ENCODE assay signal across 8 cellular contexts in genomic region chrX:120475447-120475846, GRCh38. TPM values are rescaled to one million over a fixed set of nuclear protein-coding genes. Genes with fewer than 3 reads are reported as not detected.
DNase-seq lines count a peak whose midpoint lies in the region; TF ChIP-seq lines count a peak whose summit lies in the region.
"Not testable (repeated sequence)": the region's sequence is repeated elsewhere in the genome, so short reads cannot be mapped to it uniquely, and the experiment has no call there.

No MANE protein-coding gene starts in this region.

- not testable (repeated sequence) for H4K8ac ChIP-seq in mesenchymal stem cell (ENCODE audit: low read length)

- not testable (repeated sequence) for H3K27ac Mint-ChIP-seq in CD4-positive, alpha-beta memory T cell; MCF 10A (ENCODE audit: low read depth, unreplicated experiment)

- H3K27me3 Mint-ChIP-seq in CD4-positive, alpha-beta memory T cell = not testable (repeated sequence)
- H3K27me3 Mint-ChIP-seq in MCF 10A (ENCODE audit: insufficient read depth, unreplicated experiment) = peaks cover 13% of the 10 kb centered on the region

- POLR2A ChIA-PET in CD4-positive, alpha-beta memory T cell (lab: Charles Lee; ENCODE audit: partially characterized antibody) = interaction anchor here (0.6 to 1.6 kb wide), 3 partner anchors 11 to 153 kb away, joined by 3 read pairs; no protein-coding TSS in a partner anchor
- POLR2A ChIA-PET in MCF 10A (lab: Yijun Ruan, JAX) = interaction anchor here (0.6 kb wide), 2 partner anchors 156 to 545 kb away, joined by 3 read pairs; no protein-coding TSS in a partner anchor

- H3K79me2 ChIP-seq in GM23248 (ENCODE audit: insufficient read depth) = not testable (repeated sequence)

- not testable (repeated sequence) for H2BK12ac ChIP-seq in mesenchymal stem cell (ENCODE audit: low read length in 2 of 2)

- peak in 3 of 5 donors; percentile 19 to 29 (median 26) for DNase-seq in CD4-positive, alpha-beta memory T cell
- DNase-seq in GM23248 = peak; percentile 45
- DNase-seq in NCI-H2081 (lab: John Stamatoyannopoulos, UW) = peak; percentile 24 to 26
- DNase-seq in SK-MEL-5 (ENCODE audit: low read depth, low spot score) = peak; percentile 26
- DNase-seq in MCF 10A (ENCODE audit: unreplicated experiment) = peak; percentile 41
- peak in 1 of 2 donors; percentile 37 for DNase-seq in foreskin fibroblast
- DNase-seq in mesenchymal stem cell = peak; percentile 19
- not testable (repeated sequence) for DNase-seq in thyroid gland

- not testable (repeated sequence) for H3K36me3 Mint-ChIP-seq in CD4-positive, alpha-beta memory T cell; MCF 10A (ENCODE audit: insufficient read depth, unreplicated experiment)

- not testable (repeated sequence) for H3K27ac ChIP-seq in CD4-positive, alpha-beta memory T cell (ENCODE audit: low read depth, low read length); GM23248; mesenchymal stem cell (ENCODE audit: low read length, poor library complexity, severe bottlenecking); thyroid gland

- not testable (repeated sequence) for H3K9me3 ChIP-seq in CD4-positive, alpha-beta memory T cell (ENCODE audit: control insufficient read depth in 1 of 2, low read length in 2 of 2); GM23248 (ENCODE audit: low read depth); mesenchymal stem cell (ENCODE audit: control insufficient read depth, low read length); thyroid gland

- H4K20me1 ChIP-seq in GM23248 (ENCODE audit: insufficient read depth) = not testable (repeated sequence)

- H3K4me3 ChIP-seq in CD4-positive, alpha-beta memory T cell (ENCODE audit: low read length in 2 of 2); GM23248; foreskin fibroblast (ENCODE audit: low read depth in 1 of 2, low read length in 2 of 2); mesenchymal stem cell (ENCODE audit: insufficient read depth in 1 of 2, low read depth in 1 of 2, low read length in 2 of 2); thyroid gland (replicated peaks in 1 of 3): not testable (repeated sequence)

- H3K27me3 ChIP-seq in CD4-positive, alpha-beta memory T cell (ENCODE audit: insufficient read depth, low read length); GM23248 (replicated peaks; ENCODE audit: insufficient read depth); mesenchymal stem cell (ENCODE audit: control insufficient read depth in 1 of 2, insufficient read depth in 1 of 2, low read length in 2 of 2); thyroid gland: not testable (repeated sequence)

- not testable (repeated sequence) for H3K14ac ChIP-seq in mesenchymal stem cell (ENCODE audit: low read length in 2 of 2)

- H2BK120ac ChIP-seq in mesenchymal stem cell (ENCODE audit: low read depth, low read length) = not testable (repeated sequence)

- H2AFZ ChIP-seq in GM23248; mesenchymal stem cell (ENCODE audit: low read depth, low read length): not testable (repeated sequence)

- H2AK5ac ChIP-seq in mesenchymal stem cell (ENCODE audit: low read length, severe bottlenecking) = not testable (repeated sequence)

- not testable (repeated sequence) for H2BK5ac ChIP-seq in mesenchymal stem cell (ENCODE audit: low read depth, low read length, poor library complexity, severe bottlenecking)

- CTCF ChIA-PET in CD4-positive, alpha-beta memory T cell (lab: Charles Lee; ENCODE audit: partially characterized antibody) = interaction anchor here (0.6 to 3.2 kb wide), 9 partner anchors 12 to 142 kb away, joined by 3 to 25 read pairs (median 3); no protein-coding TSS in a partner anchor
- CTCF ChIA-PET in MCF 10A (lab: Yijun Ruan, JAX) = interaction anchor here (0.6 to 2.9 kb wide), 19 partner anchors 10 to 346 kb away, joined by 3 to 12 read pairs (median 4); no protein-coding TSS in a partner anchor

- not testable (repeated sequence) for H3K4me3 Mint-ChIP-seq in CD4-positive, alpha-beta memory T cell; MCF 10A (ENCODE audit: unreplicated experiment)

- not testable (repeated sequence) for H3K4ac ChIP-seq in mesenchymal stem cell (ENCODE audit: low read depth in 1 of 2, low read length in 2 of 2)

- H3K4me2 ChIP-seq in GM23248 (ENCODE audit: unreplicated experiment); mesenchymal stem cell (ENCODE audit: low read length, poor library complexity, severe bottlenecking): not testable (repeated sequence)

- not testable (repeated sequence) for H3K9me2 ChIP-seq in GM23248 (ENCODE audit: insufficient read depth)

- not testable (repeated sequence) for H3F3A ChIP-seq in GM23248 (ENCODE audit: insufficient read depth)

- not testable (repeated sequence) for H2BK15ac ChIP-seq in mesenchymal stem cell (ENCODE audit: low read depth, poor library complexity, severe bottlenecking)

- H3K36me3 ChIP-seq in CD4-positive, alpha-beta memory T cell (ENCODE audit: insufficient read depth, low read length); GM23248 (ENCODE audit: low read depth); mesenchymal stem cell (ENCODE audit: control insufficient read depth in 1 of 2, insufficient read depth in 2 of 2, low read depth in 1 of 2, low read length in 2 of 2); thyroid gland: not testable (repeated sequence)

- TF ChIP-seq CTCF in MCF 10A (IDR thresholded peaks at IDR 0.05; ENCODE audit: unreplicated experiment) (peak; percentile 52), foreskin fibroblast (IDR thresholded peaks at IDR 0.05; ENCODE audit: low read depth, low read length) (peak; percentile 30), thyroid gland (IDR thresholded peaks at IDR 0.05) (peak in 5 of 6 experiments; percentile 28 to 73 (median 53))

- not testable (repeated sequence) for H3K23ac ChIP-seq in mesenchymal stem cell (ENCODE audit: low read length in 2 of 2)

- WGBS in GM23248 (ENCODE audit: low coverage in 1 of 2, low lambda C conversion rate in 2 of 2, missing lambda C conversion rate in 2 of 2), 2 experiments = 8% methylated on average over 1 of the region's 1 CpG; no CpG with 5 or more reads in 1 of the 2 experiments
- 0% methylated on average over 1 of the region's 1 CpG for WGBS in mesenchymal stem cell
- 6 to 16% methylated on average over 1 of the region's 1 CpG for WGBS in thyroid gland, 2 donors

- intact Hi-C loops in CD4-positive, alpha-beta memory T cell (cut with micrococcal nuclease) = loop anchor here (1.0 kb wide), 2 partner anchors 95 to 110 kb away; no protein-coding TSS in a partner anchor
- intact Hi-C loops in MCF 10A (cut with micrococcal nuclease); thyroid gland (cut with DNase I): not testable (repeated sequence)

- not testable (repeated sequence) for H3K4me1 ChIP-seq in CD4-positive, alpha-beta memory T cell (ENCODE audit: insufficient read depth, low read length); GM23248 (ENCODE audit: insufficient read depth); mesenchymal stem cell (ENCODE audit: control insufficient read depth, insufficient read depth, low read depth, low read length); thyroid gland

- not testable (repeated sequence) for H3K18ac ChIP-seq in mesenchymal stem cell (ENCODE audit: low read depth in 1 of 2, low read length in 2 of 2)

- not testable (repeated sequence) for BruUV-seq in MCF 10A (replicated peaks; lab: Mats Ljungman, UMichigan)

- not testable (repeated sequence) for H4K91ac ChIP-seq in mesenchymal stem cell (ENCODE audit: low read length)

- H3K9me3 Mint-ChIP-seq in CD4-positive, alpha-beta memory T cell; MCF 10A (ENCODE audit: unreplicated experiment): not testable (repeated sequence)

- H3K4me1 Mint-ChIP-seq in CD4-positive, alpha-beta memory T cell; MCF 10A (ENCODE audit: insufficient read depth, unreplicated experiment): not testable (repeated sequence)

- not testable (repeated sequence) for H3K79me1 ChIP-seq in mesenchymal stem cell (replicated peaks; ENCODE audit: low read length, poor library complexity, severe bottlenecking)

- TF ChIP-seq POLR2A in thyroid gland (IDR thresholded peaks at IDR 0.05) = not testable (repeated sequence)

- H3K9ac ChIP-seq in GM23248; mesenchymal stem cell (ENCODE audit: low read length): not testable (repeated sequence)

- in situ Hi-C loops in GM23248 (cut with MboI); SK-MEL-5 (cut with HindIII; ENCODE audit: low pct_unique_long_range_greater_than_20kb, low sequenced_read_pairs): not testable (repeated sequence)

RNA-seq across cellular contexts. Expression of gene LAMP2, which starts 6.4 kb away (rescaled TPM):
- 10 to 100 TPM; 44.2 to 45.8 TPM for total RNA-seq in CD4-positive, alpha-beta memory T cell
- 100 to 1,000 TPM in 1 of 2 donors, 10 to 100 TPM in 1; 83.0 to 155 TPM for polyA plus RNA-seq in CD4-positive, alpha-beta memory T cell
- 155 and 175 TPM in 2 replicates for total RNA-seq in GM23248 (2014; rRNA removed; shearing (Covaris generic))
- polyA plus RNA-seq in GM23248 (2016; fragmentation: Nextera tagmentation; extraction: Ambion mirVana) = 275 TPM in 2 replicates
- total RNA-seq in SK-MEL-5 (2014; rRNA removed; shearing (Covaris generic)) = 218 and 221 TPM in 2 replicates
- polyA plus RNA-seq in SK-MEL-5 (2015; cell fraction: cytosol; rRNA removed) = 278 and 347 TPM in 2 replicates
- 67.8 and 70.2 TPM in 2 replicates for polyA plus RNA-seq in SK-MEL-5 (2015; cell fraction: nucleus; rRNA removed)
- total RNA-seq in MCF 10A (2022) (67.0 and 74.8 TPM in 2 replicates), thyroid gland (100 to 1,000 TPM; 189 to 225 (median 205) TPM)
- 171 TPM for polyA plus RNA-seq in mesenchymal stem cell (2013, experiment 1 of 2)
- polyA plus RNA-seq in mesenchymal stem cell (2013, experiment 2 of 2) = 181 TPM
